In the genomic region with DNA sequence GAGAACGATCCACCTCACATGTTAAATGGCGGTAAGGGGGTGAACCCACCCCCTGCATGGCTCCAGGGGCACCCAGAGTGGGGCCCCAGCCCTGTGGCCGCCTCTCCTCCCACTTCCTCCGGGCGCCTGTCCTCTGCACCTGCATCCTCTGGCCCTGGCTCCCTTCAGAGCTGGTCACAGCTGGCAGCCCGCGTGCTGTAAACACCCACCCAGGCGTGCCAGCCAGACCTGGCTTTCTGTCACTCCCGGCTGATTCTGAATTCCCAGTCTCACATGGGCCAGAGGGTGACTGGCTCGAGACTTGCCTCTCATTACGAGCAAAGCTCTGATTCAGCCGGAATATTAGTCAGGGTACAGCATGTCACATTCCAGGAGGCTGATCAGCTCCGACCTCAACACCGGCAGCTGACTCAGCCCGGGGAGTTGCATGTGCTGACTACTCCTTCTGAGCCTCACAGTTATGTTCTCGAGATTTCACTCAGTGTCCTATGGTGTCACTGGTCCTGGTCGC, we compare ENCODE assay signal across 8 cellular contexts.
DNase-seq lines count a peak whose midpoint lies in the region; ATAC-seq and TF ChIP-seq lines count a peak whose summit lies in the region.

No MANE protein-coding gene starts in this region.

- peak overlapping the region; percentile 87 for H3K27ac Mint-ChIP-seq in stimulated activated effector memory CD8-positive, alpha-beta T cell treated with anti-CD3 and anti-CD28 coated beads, Interleukin-12 subunit alpha, Interleukin-12 subunit beta, amount 100 ng/mL, for 72 hours

- DNase-seq in activated T-cell treated with anti-CD3 and anti-CD28 coated beads for 48 hours (ENCODE audit: low read depth) (peak; percentile 56), activated T-cell treated with anti-CD3 and anti-CD28 coated beads for 4 hours (no peak), RKO (ENCODE audit: low spot score) (peak; percentile 99), caudate nucleus (lab: John Stamatoyannopoulos, UW) (peak in 54 of 61 donors; percentile 14 to 92 (median 64)), lower leg skin (ENCODE audit: low spot score in 2 of 2) (peak; percentile 93), KBM-7 (no peak)
- no peak for DNase-seq in stimulated activated effector memory CD8-positive, alpha-beta T cell treated with anti-CD3 and anti-CD28 coated beads, Interleukin-12 subunit alpha, Interleukin-12 subunit beta, amount 100 ng/mL, for 72 hours (ENCODE audit: low spot score in 2 of 2)

- peaks cover 47% of the 10 kb centered on the region for H3K4me1 Mint-ChIP-seq in stimulated activated effector memory CD8-positive, alpha-beta T cell treated with anti-CD3 and anti-CD28 coated beads, Interleukin-12 subunit alpha, Interleukin-12 subunit beta, amount 100 ng/mL, for 72 hours

- TF ChIP-seq CTCF in lower leg skin (IDR thresholded peaks at IDR 0.05), result no peak

- H3K4me3 ChIP-seq in lower leg skin (ENCODE audit: low read depth, poor library complexity, severe bottlenecking), result no peak overlapping the region

- H3K27ac ChIP-seq in caudate nucleus (ENCODE audit: low read depth, low read length), result peak overlapping the region; percentile 79

- peak overlapping the region; percentile 59 for H3K4me3 Mint-ChIP-seq in stimulated activated effector memory CD8-positive, alpha-beta T cell treated with anti-CD3 and anti-CD28 coated beads, Interleukin-12 subunit alpha, Interleukin-12 subunit beta, amount 100 ng/mL, for 72 hours

- H3K9me3 Mint-ChIP-seq in stimulated activated effector memory CD8-positive, alpha-beta T cell treated with anti-CD3 and anti-CD28 coated beads, Interleukin-12 subunit alpha, Interleukin-12 subunit beta, amount 100 ng/mL, for 72 hours, result peaks cover 12% of the 10 kb centered on the region

- H3K36me3 Mint-ChIP-seq in stimulated activated effector memory CD8-positive, alpha-beta T cell treated with anti-CD3 and anti-CD28 coated beads, Interleukin-12 subunit alpha, Interleukin-12 subunit beta, amount 100 ng/mL, for 72 hours, result no peaks in the 10 kb centered on the region

- intact Hi-C loops in lower leg skin (cut with DNase I; ENCODE audit: low total_unique reads), result no loop called here

- no peak for TF ChIP-seq POLR2A in lower leg skin (IDR thresholded peaks at IDR 0.05)

- peak; percentile 93 for ATAC-seq in stimulated activated effector memory CD8-positive, alpha-beta T cell treated with anti-CD3 and anti-CD28 coated beads, Interleukin-12 subunit alpha, Interleukin-12 subunit beta, amount 100 ng/mL, for 72 hours
- ATAC-seq in HG03139 (IDR thresholded peaks at IDR 0.05; ENCODE audit: unreplicated experiment), result no peak

- 15% methylated on average over 17 of the region's 17 CpGs for WGBS in lower leg skin, 2 donors

- in situ Hi-C loops in KBM-7 (cut with MboI; ENCODE audit: low pct_unique_long_range_greater_than_20kb, low sequenced_read_pairs), result no loop called here

Comparison
In these comparisons a context has a peak if more than half of its experiments do, and no peak if none do; other contexts are left out.
1. DNase-seq: peak in activated T-cell treated with anti-CD3 and anti-CD28 coated beads for 48 hours (single experiment), RKO (single experiment), caudate nucleus (54 of 61) and lower leg skin (2 of 2); none in activated T-cell treated with anti-CD3 and anti-CD28 coated beads for 4 hours (single experiment), stimulated activated effector memory CD8-positive, alpha-beta T cell treated with anti-CD3 and anti-CD28 coated beads, Interleukin-12 subunit alpha, Interleukin-12 subunit beta, amount 100 ng/mL, for 72 hours (0 of 2) and KBM-7 (single experiment).